In genomic region chr3:135918600-135918999, GRCh38 we compare ENCODE assay signal across 9 cellular contexts. TPM values are rescaled to one million over a fixed set of nuclear protein-coding genes. Genes with fewer than 3 reads are reported as not detected.
DNase-seq lines count a peak whose midpoint lies in the region; ATAC-seq and TF ChIP-seq lines count a peak whose summit lies in the region.
"Had no signal": no experiment of that assay in that cellular context is flagged by ENCODE, and none has a peak within 500 bp of the region (broad histone marks: within the 10 kb centered on the region; RNA-seq: fewer than 3 reads in every experiment).

No MANE protein-coding gene starts in this region.

- H3K4me1 ChIP-seq in right atrium auricular region (no peaks in the 10 kb centered on the region), tibial artery (peaks cover 0 to 3% (median 0%) of the 10 kb centered on the region in 4 donors)

- H3K27ac Mint-ChIP-seq in T-helper 17 cell, result no peak overlapping the region
- H3K27ac Mint-ChIP-seq in activated CD8-positive, alpha-beta T cell treated with anti-CD3 and anti-CD28 coated beads, Interleukin-2, amount 10 ng/mL, durations not matched to agents 7 days and 5 days, result no peak overlapping the region

- H3K9me3 Mint-ChIP-seq in activated CD8-positive, alpha-beta T cell treated with anti-CD3 and anti-CD28 coated beads, Interleukin-2, amount 10 ng/mL, durations not matched to agents 7 days and 5 days (ENCODE audit: insufficient read depth), result no peaks in the 10 kb centered on the region

- H3K4me3 ChIP-seq in right atrium auricular region (no peak overlapping the region), tibial artery (no peak overlapping the region)

- intact Hi-C loops in tibial artery (cut with DNase I; ENCODE audit: low total_unique reads), result no loop called here

- DNase-seq in DMS 273 (lab: John Stamatoyannopoulos, UW; ENCODE audit: unreplicated experiment) (peak; percentile 51), DMS 273 treated with DMSO at 0.1 percent for 48 hours (lab: John Stamatoyannopoulos, UW) (no peak), amniotic epithelial cell (ENCODE audit: low read depth) (peak; percentile 47), right atrium auricular region (ENCODE audit: low spot score) (no peak), tibial artery (no peak), NCI-H345 (lab: John Stamatoyannopoulos, UW) (no peak), T-helper 17 cell (no peak)
- no peak for DNase-seq in activated CD8-positive, alpha-beta T cell treated with anti-CD3 and anti-CD28 coated beads, Interleukin-2, amount 10 ng/mL, durations not matched to agents 7 days and 5 days

- no peaks in the 10 kb centered on the region for H3K36me3 Mint-ChIP-seq in T-helper 17 cell (ENCODE audit: low read depth)
- no peaks in the 10 kb centered on the region for H3K36me3 Mint-ChIP-seq in activated CD8-positive, alpha-beta T cell treated with anti-CD3 and anti-CD28 coated beads, Interleukin-2, amount 10 ng/mL, durations not matched to agents 7 days and 5 days (ENCODE audit: low read depth)

- H3K4me3 Mint-ChIP-seq in T-helper 17 cell, result no peak overlapping the region
- H3K4me3 Mint-ChIP-seq in activated CD8-positive, alpha-beta T cell treated with anti-CD3 and anti-CD28 coated beads, Interleukin-2, amount 10 ng/mL, durations not matched to agents 7 days and 5 days, result no peak overlapping the region

- H3K27ac ChIP-seq in right atrium auricular region, result no peak overlapping the region
- H3K27ac ChIP-seq in tibial artery, result no peak overlapping the region
- H3K27ac ChIP-seq: HL-60 had no signal

- CTCF ChIA-PET in activated CD8-positive, alpha-beta T cell treated with anti-CD3 and anti-CD28 coated beads, Interleukin-2, amount 10 ng/mL, durations not matched to agents 7 days and 5 days (lab: Charles Lee), result no interaction called here

- TF ChIP-seq CTCF in right atrium auricular region (IDR thresholded peaks at IDR 0.05) (peak; percentile 32 to 67), tibial artery (IDR thresholded peaks at IDR 0.05) (peak; percentile 38 to 62)

- peaks cover 11% of the 10 kb centered on the region for H3K27me3 Mint-ChIP-seq in T-helper 17 cell
- H3K27me3 Mint-ChIP-seq in activated CD8-positive, alpha-beta T cell treated with anti-CD3 and anti-CD28 coated beads, Interleukin-2, amount 10 ng/mL, durations not matched to agents 7 days and 5 days (ENCODE audit: low read depth), result peaks cover 3% of the 10 kb centered on the region

- ATAC-seq in T-helper 17 cell, result no peak
- no peak for ATAC-seq in activated CD8-positive, alpha-beta T cell treated with anti-CD3 and anti-CD28 coated beads, Interleukin-2, amount 10 ng/mL, durations not matched to agents 7 days and 5 days

- no peaks in the 10 kb centered on the region for H3K9me3 ChIP-seq in right atrium auricular region
- no peaks in the 10 kb centered on the region for H3K9me3 ChIP-seq in tibial artery
- H3K9me3 ChIP-seq in T-helper 17 cell (ENCODE audit: control insufficient read depth, low read length, poor library complexity, severe bottlenecking), result peaks cover 2% of the 10 kb centered on the region

- H3K36me3 ChIP-seq in right atrium auricular region (no peaks in the 10 kb centered on the region), tibial artery (no peaks in the 10 kb centered on the region)

- H3K4me1 Mint-ChIP-seq in T-helper 17 cell, result no peaks in the 10 kb centered on the region
- no peaks in the 10 kb centered on the region for H3K4me1 Mint-ChIP-seq in activated CD8-positive, alpha-beta T cell treated with anti-CD3 and anti-CD28 coated beads, Interleukin-2, amount 10 ng/mL, durations not matched to agents 7 days and 5 days (ENCODE audit: low read depth)

- H3K27me3 ChIP-seq in right atrium auricular region, result no peaks in the 10 kb centered on the region
- H3K27me3 ChIP-seq in tibial artery, result no peaks in the 10 kb centered on the region

- POLR2A ChIA-PET in activated CD8-positive, alpha-beta T cell treated with anti-CD3 and anti-CD28 coated beads, Interleukin-2, amount 10 ng/mL, durations not matched to agents 7 days and 5 days (lab: Charles Lee), result no interaction called here

RNA-seq across cellular contexts. Expression of gene PPP2R3A, which starts 46.9 kb away (rescaled TPM):
- total RNA-seq in right atrium auricular region, result 10 to 100 TPM; 49.5 to 71.9 TPM
- total RNA-seq in T-helper 17 cell, result under 1 TPM; 0.13 to 0.17 TPM
- under 1 TPM; 0.05 to 0.21 TPM for total RNA-seq in activated CD8-positive, alpha-beta T cell treated with anti-CD3 and anti-CD28 coated beads, Interleukin-2, amount 10 ng/mL, durations not matched to agents 7 days and 5 days

Comparison
In these comparisons a context has a peak if more than half of its experiments do, and no peak if none do; other contexts are left out.
1. DNase-seq: peak in DMS 273 (single experiment) and amniotic epithelial cell (single experiment); none in DMS 273 treated with DMSO at 0.1 percent for 48 hours (single experiment), right atrium auricular region (single experiment), tibial artery (0 of 2), NCI-H345 (single experiment), T-helper 17 cell (0 of 3) and activated CD8-positive, alpha-beta T cell treated with anti-CD3 and anti-CD28 coated beads, Interleukin-2, amount 10 ng/mL, durations not matched to agents 7 days and 5 days (single experiment).
2. RNA of gene PPP2R3A, which starts 46.9 kb away (total RNA-seq): 49.5 to 71.9 TPM in right atrium auricular region; 0.05 to 0.21 TPM in activated CD8-positive, alpha-beta T cell treated with anti-CD3 and anti-CD28 coated beads, Interleukin-2, amount 10 ng/mL, durations not matched to agents 7 days and 5 days and 0.13 to 0.17 TPM in T-helper 17 cell; every median in the first group is over 10 times any median in the second.